Comparison of ENCODE assay signal across 8 cellular contexts in the genomic region with DNA sequence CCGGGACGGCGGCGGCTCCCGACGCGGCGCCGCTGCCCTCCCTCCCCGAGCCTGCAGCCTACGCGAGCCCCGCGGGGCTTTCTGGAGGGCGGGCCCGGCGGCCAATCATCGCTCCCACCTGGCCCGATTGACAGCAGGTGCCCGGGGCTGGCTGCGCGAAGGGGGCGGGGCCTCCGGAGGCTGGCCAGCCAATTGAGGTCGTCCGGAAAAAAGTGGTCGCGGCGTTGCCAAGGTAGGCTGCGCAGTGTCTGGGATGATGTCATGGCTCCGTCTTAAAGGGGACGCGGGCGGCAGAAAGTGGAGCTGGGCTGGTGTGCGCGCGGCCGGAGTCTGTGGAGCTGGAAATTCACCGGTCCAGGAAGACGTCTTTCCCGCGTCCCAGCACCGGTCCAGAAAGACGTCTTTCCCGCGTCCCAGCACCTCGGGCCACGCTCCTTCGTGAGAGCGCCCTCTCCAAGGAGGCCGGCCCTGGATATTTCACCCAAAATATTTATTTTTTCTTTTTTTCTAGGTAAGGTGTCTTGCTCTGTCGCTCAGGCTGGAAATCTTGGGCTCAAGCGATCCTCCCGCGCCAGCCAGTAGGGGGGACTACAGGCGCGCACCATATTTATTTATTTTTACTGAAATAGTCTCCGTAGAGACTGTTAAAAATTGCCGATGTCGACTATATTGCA. TPM values are rescaled to one million over a fixed set of nuclear protein-coding genes. Genes with fewer than 3 reads are reported as not detected.
DNase-seq lines count a peak whose midpoint lies in the region; ATAC-seq and TF ChIP-seq lines count a peak whose summit lies in the region.

TSS of gene ACTR1B (minus strand) at position 83 of the 674 bp plus-strand sequence. CDS start 154 bp downstream, outside the sequence.

- H3K79me2 ChIP-seq in KMS-11 (ENCODE audit: insufficient read depth, low read depth) = peaks cover 26% of the 10 kb centered on the region; the same call in 1 of the 2 replicates

- H3K27ac ChIP-seq in KMS-11 (peak within 1 kb of the TSS; percentile 99), Panc1 (ENCODE audit: low read length) (peak within 1 kb of the TSS; percentile 96), esophagus (ENCODE audit: low read depth in 2 of 2, low read length in 1 of 2) (peak within 1 kb of the TSS; percentile 97 to 98)

- peak; percentile 81 for ATAC-seq in GM21737 (IDR thresholded peaks at IDR 0.05; ENCODE audit: unreplicated experiment)
- peak; percentile 94 for ATAC-seq in Panc1
- ATAC-seq in activated T-cell treated with anti-CD3 and anti-CD28 coated beads, Interleukin-2, amount 50 U/mL, for 4 hours = peak; percentile 82 to 83

- peak within 1 kb of the TSS; percentile 97 for H3K4me3 Mint-ChIP-seq in activated T-cell treated with anti-CD3 and anti-CD28 coated beads, Interleukin-2, amount 50 U/mL, for 4 hours

- peaks cover 8% of the 10 kb centered on the region for H3K36me3 Mint-ChIP-seq in activated T-cell treated with anti-CD3 and anti-CD28 coated beads, Interleukin-2, amount 50 U/mL, for 4 hours (ENCODE audit: insufficient read depth)

- no peaks in the 10 kb centered on the region for H4K20me1 ChIP-seq in KMS-11 (ENCODE audit: insufficient read depth)

- no peaks in the 10 kb centered on the region for H3K36me3 ChIP-seq in KMS-11 (ENCODE audit: insufficient read depth)
- no peaks in the 10 kb centered on the region; the same call in 1 of the 2 replicates for H3K36me3 ChIP-seq in Panc1 (ENCODE audit: control insufficient read depth, insufficient read depth, low read length)
- H3K36me3 ChIP-seq in esophagus (ENCODE audit: control insufficient read depth in 2 of 2, insufficient read depth in 2 of 2, low read length in 1 of 2) = peaks cover 0 to 7% of the 10 kb centered on the region in 2 donors
- no peaks in the 10 kb centered on the region for H3K36me3 ChIP-seq in mucosa of stomach (ENCODE audit: control insufficient read depth, insufficient read depth, low read length)

- peaks cover 27% of the 10 kb centered on the region for H3K4me1 Mint-ChIP-seq in activated T-cell treated with anti-CD3 and anti-CD28 coated beads, Interleukin-2, amount 50 U/mL, for 4 hours (ENCODE audit: low read depth)

- H3K4me3 ChIP-seq in KMS-11 (IDR thresholded peaks at IDR 0.05; ENCODE audit: insufficient read depth, low read depth, low read length) (peak within 1 kb of the TSS; percentile 86), Panc1 (ENCODE audit: low read depth in 2 of 2, low read length in 2 of 2) (peak within 1 kb of the TSS; percentile 62 to 79), esophagus (ENCODE audit: low read depth in 1 of 2, low read length in 2 of 2) (peak within 1 kb of the TSS; percentile 67 to 72), mucosa of stomach (ENCODE audit: low read length) (peak within 1 kb of the TSS; percentile 32)

- DNase-seq in DMS79 treated with DMSO at 0.1 percent for 48 hours (lab: John Stamatoyannopoulos, UW) (peak; percentile 100), Panc1 (ENCODE audit: low read depth, low spot score) (peak; percentile 90)
- DNase-seq in activated T-cell treated with anti-CD3 and anti-CD28 coated beads, Interleukin-2, amount 50 U/mL, for 4 hours = peak; percentile 96
- DNase-seq in stimulated activated CD8-positive, alpha-beta memory T cell treated with anti-CD3 and anti-CD28 coated beads, Interleukin-7, amount 100 ng/mL, for 1 hour (ENCODE audit: low read depth in 2 of 2) = peak; percentile 94 to 95

- intact Hi-C loops in Panc1 (cut with micrococcal nuclease; ENCODE audit: unreplicated experiment) = no loop called here

- in situ Hi-C loops in Panc1 (cut with HindIII; ENCODE audit: low pct_unique_long_range_greater_than_20kb, low sequenced_read_pairs) = no loop called here

- H3K27me3 ChIP-seq in KMS-11 (ENCODE audit: insufficient read depth, low read depth) (no peaks in the 10 kb centered on the region), Panc1 (ENCODE audit: control insufficient read depth, insufficient read depth, low read length) (no peaks in the 10 kb centered on the region), esophagus (ENCODE audit: control insufficient read depth in 1 of 2, insufficient read depth in 2 of 2, low read length in 2 of 2) (no peaks in the 10 kb centered on the region), mucosa of stomach (ENCODE audit: control insufficient read depth, insufficient read depth, low read length) (no peaks in the 10 kb centered on the region)

- TF ChIP-seq CTCF in KMS-11 (conservative IDR thresholded peaks at IDR 0.05; ENCODE audit: low read depth, low read length) (peak; percentile 73), Panc1 (IDR thresholded peaks at IDR 0.05) (peak; percentile 81; the same call in 1 of the 2 replicates)

- H3K4me1 ChIP-seq in KMS-11 (ENCODE audit: low read depth, poor library complexity, severe bottlenecking) (peaks cover 12% of the 10 kb centered on the region), Panc1 (ENCODE audit: control insufficient read depth, insufficient read depth, low read length) (peaks cover 14% of the 10 kb centered on the region), esophagus (ENCODE audit: control insufficient read depth in 2 of 2, insufficient read depth in 2 of 2, low read length in 1 of 2) (peaks cover 6 to 12% of the 10 kb centered on the region in 2 donors), mucosa of stomach (ENCODE audit: control insufficient read depth, insufficient read depth, low read length) (peaks cover 15% of the 10 kb centered on the region)

- no TSS peak for BruUV-seq in Panc1 (replicated peaks; lab: Mats Ljungman, UMichigan)

- H3K27me3 Mint-ChIP-seq in activated T-cell treated with anti-CD3 and anti-CD28 coated beads, Interleukin-2, amount 50 U/mL, for 4 hours (ENCODE audit: low read depth) = no peaks in the 10 kb centered on the region

- CTCF ChIA-PET in Panc1 (lab: Charles Lee) = interaction anchor here (0.7 to 1.6 kb wide), 3 partner anchors 12 to 46 kb away, joined by 3 to 5 read pairs (median 3); no protein-coding TSS in a partner anchor

- H3K4me2 ChIP-seq in KMS-11 = peak within 1 kb of the TSS; percentile 67

- 0 to 1% methylated on average over 45 to 60 of the region's 60 CpGs for WGBS in esophagus, 2 donors

- POLR2A ChIA-PET in Panc1 (lab: Charles Lee) = interaction anchor here (0.6 to 1.1 kb wide), 2 partner anchors 13 to 19 kb away, joined by 4 to 7 read pairs; partner anchors contain the start of gene COX5B

- H2AFZ ChIP-seq in KMS-11 (ENCODE audit: low read depth) = peak within 1 kb of the TSS; percentile 77

- peak within 1 kb of the TSS; percentile 99 for H3K9ac ChIP-seq in KMS-11
- H3K9ac ChIP-seq in mucosa of stomach (ENCODE audit: low read length) = peak within 1 kb of the TSS; percentile 88

- H3K9me3 ChIP-seq in Panc1 (ENCODE audit: control insufficient read depth, insufficient read depth, low read depth, low read length) = no peaks in the 10 kb centered on the region
- H3K9me3 ChIP-seq in esophagus (ENCODE audit: control insufficient read depth in 2 of 2, insufficient read depth in 1 of 2, low read depth in 1 of 2, low read length in 1 of 2) = no peaks in the 10 kb centered on the region
- no peaks in the 10 kb centered on the region for H3K9me3 ChIP-seq in mucosa of stomach (ENCODE audit: control insufficient read depth, low read length)

- H3K9me3 Mint-ChIP-seq in activated T-cell treated with anti-CD3 and anti-CD28 coated beads, Interleukin-2, amount 50 U/mL, for 4 hours = no peaks in the 10 kb centered on the region

RNA-seq across cellular contexts. Expression of gene ACTR1B, which starts in this region (rescaled TPM):
- 28.1 TPM for total RNA-seq in Panc1 (2021; ENCODE audit: unreplicated experiment)
- polyA plus RNA-seq in Panc1 (2012; ENCODE audit: insufficient read length) = 39.2 TPM
- total RNA-seq in activated T-cell treated with anti-CD3 and anti-CD28 coated beads, Interleukin-2, amount 50 U/mL, for 4 hours = 10 to 100 TPM; 66.3 to 70.7 (median 67.1) TPM
- polyA plus RNA-seq in esophagus = 10 to 100 TPM; 39.2 to 40.9 TPM

Comparison
In these comparisons a context has a peak if more than half of its experiments do, and no peak if none do; other contexts are left out.
1. Peak in every context shown above with its lines: DNase-seq, ATAC-seq, H3K4me3 ChIP-seq and H3K27ac ChIP-seq.
2. H3K4me3 ChIP-seq: peak in every context shown above with its lines; median percentile 86 in KMS-11; 70 in Panc1; 70 in esophagus; 32 in mucosa of stomach.